In the genomic region with DNA sequence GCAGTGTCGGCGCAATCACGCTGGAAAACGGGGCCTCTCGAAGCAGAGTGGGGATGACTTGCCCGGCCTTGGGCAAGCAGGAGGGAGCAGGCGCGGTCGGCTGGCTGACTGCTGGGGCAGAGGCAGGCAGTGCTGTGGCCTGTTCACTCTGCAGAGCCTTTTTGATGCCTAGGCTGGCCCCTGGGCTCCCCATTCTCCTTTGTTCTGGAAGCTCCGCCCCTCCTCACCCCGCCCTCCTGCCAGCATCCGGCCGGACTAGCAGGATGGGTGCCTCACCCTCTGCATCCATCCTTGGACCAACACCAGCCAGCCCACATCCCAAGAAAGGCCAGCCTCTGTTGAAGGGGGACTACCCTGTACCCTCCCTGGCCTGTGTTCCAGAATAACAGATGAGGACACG, we compare ENCODE assay signal across 23 cellular contexts. TPM values are rescaled to one million over a fixed set of nuclear protein-coding genes. Genes with fewer than 3 reads are reported as not detected.
DNase-seq lines count a peak whose midpoint lies in the region; ATAC-seq and TF ChIP-seq lines count a peak whose summit lies in the region.
"Had no signal": no experiment of that assay in that cellular context is flagged by ENCODE, and none has a peak within 500 bp of the region (broad histone marks: within the 10 kb centered on the region; RNA-seq: fewer than 3 reads in every experiment).

Gene ASPRV1, minus strand, starts transcription at position 136 of the 400 bp plus-strand sequence. CDS start 195 bp downstream, outside the sequence.

- H3K4me3 Mint-ChIP-seq in osteocyte (ENCODE audit: unreplicated experiment), result no peak within 1 kb of the TSS
- H3K4me3 Mint-ChIP-seq: activated naive CD4-positive, alpha-beta T cell treated with anti-CD3 and anti-CD28 coated beads, Interleukin-2, amount 10 ng/mL, durations not matched to agents 7 days and 5 days; activated T-cell treated with anti-CD3 and anti-CD28 coated beads, Interleukin-2, amount 50 U/mL, for 72 hours; CD8-positive, alpha-beta memory T cell; dendritic cell treated with granulocyte-macrophage colony-stimulating factor and Interleukin-4, amounts not matched to agents 40 ng/mL and 50 ng/mL, for 4 days; naive thymus-derived CD4-positive, alpha-beta T cell; T-helper 17 cell had no signal

- H3K9me3 Mint-ChIP-seq in osteocyte (ENCODE audit: unreplicated experiment), result no peaks in the 10 kb centered on the region
- H3K9me3 Mint-ChIP-seq: activated naive CD4-positive, alpha-beta T cell treated with anti-CD3 and anti-CD28 coated beads, Interleukin-2, amount 10 ng/mL, durations not matched to agents 7 days and 5 days; activated T-cell treated with anti-CD3 and anti-CD28 coated beads, Interleukin-2, amount 50 U/mL, for 72 hours; CD8-positive, alpha-beta memory T cell; dendritic cell treated with granulocyte-macrophage colony-stimulating factor and Interleukin-4, amounts not matched to agents 40 ng/mL and 50 ng/mL, for 4 days; naive thymus-derived CD4-positive, alpha-beta T cell had no signal

- ATAC-seq in Right ventricle myocardium superior (ENCODE audit: poor library complexity) (no peak), HG03139 (IDR thresholded peaks at IDR 0.05; ENCODE audit: unreplicated experiment) (no peak)
- ATAC-seq: activated T-cell treated with anti-CD3 and anti-CD28 coated beads, Interleukin-2, amount 50 U/mL, for 72 hours; left cardiac atrium; naive thymus-derived CD4-positive, alpha-beta T cell; stimulated activated naive CD8-positive, alpha-beta T cell treated with anti-CD3 and anti-CD28 coated beads, Interleukin-15, Interleukin-2, amounts not matched to agents 100 U/mL and 50 U/mL, for 24 hours; T-helper 17 cell had no signal

- no peak within 1 kb of the TSS for H3K27ac Mint-ChIP-seq in osteocyte (ENCODE audit: unreplicated experiment)
- H3K27ac Mint-ChIP-seq: activated naive CD4-positive, alpha-beta T cell treated with anti-CD3 and anti-CD28 coated beads, Interleukin-2, amount 10 ng/mL, durations not matched to agents 7 days and 5 days; activated T-cell treated with anti-CD3 and anti-CD28 coated beads, Interleukin-2, amount 50 U/mL, for 72 hours; dendritic cell treated with granulocyte-macrophage colony-stimulating factor and Interleukin-4, amounts not matched to agents 40 ng/mL and 50 ng/mL, for 4 days; T-helper 17 cell had no signal

- H3K27me3 Mint-ChIP-seq in osteocyte (ENCODE audit: unreplicated experiment), result peaks cover 22% of the 10 kb centered on the region

- intact Hi-C loops in cardiac septum (cut with DNase I), result no loop called here
- intact Hi-C loops in Right ventricle myocardium superior (cut with DNase I), result no loop called here

- H3K4me1 Mint-ChIP-seq in osteocyte (ENCODE audit: unreplicated experiment), result no peaks in the 10 kb centered on the region

- DNase-seq in cardiac septum (ENCODE audit: low spot score) (peak; percentile 64), Right ventricle myocardium superior (no peak), inferior parietal cortex (ENCODE audit: extremely low spot score) (peak; percentile 63), occipital lobe (lab: John Stamatoyannopoulos, UW) (peak; percentile 60), osteocyte (ENCODE audit: extremely low spot score, unreplicated experiment) (no peak), mesenteric fat pad (ENCODE audit: low spot score) (no peak), NCI-H524 (lab: John Stamatoyannopoulos, UW) (no peak)
- DNase-seq: activated CD4-positive, alpha-beta T cell treated with anti-CD3 and anti-CD28 coated beads for 4 hours; activated naive CD4-positive, alpha-beta T cell treated with anti-CD3 and anti-CD28 coated beads, Interleukin-2, amount 10 ng/mL, durations not matched to agents 7 days and 5 days; activated T-cell treated with anti-CD3 and anti-CD28 coated beads, Interleukin-2, amount 50 U/mL, for 72 hours; AML-193; amniotic stem cell; left cardiac atrium; mesendoderm; naive thymus-derived CD4-positive, alpha-beta T cell; NCI-H1694 treated with DMSO at 0.1 percent for 48 hours; NCI-H748 treated with DMSO at 0.1 percent for 48 hours; sigmoid colon; stimulated activated naive CD8-positive, alpha-beta T cell treated with anti-CD3 and anti-CD28 coated beads, Interleukin-15, Interleukin-2, amounts not matched to agents 100 U/mL and 50 U/mL, for 24 hours; T-helper 17 cell had no signal

- TF ChIP-seq CTCF in osteocyte (IDR thresholded peaks at IDR 0.05), result no peak

- no peaks in the 10 kb centered on the region for H3K36me3 Mint-ChIP-seq in osteocyte (ENCODE audit: unreplicated experiment)
- H3K36me3 Mint-ChIP-seq: activated naive CD4-positive, alpha-beta T cell treated with anti-CD3 and anti-CD28 coated beads, Interleukin-2, amount 10 ng/mL, durations not matched to agents 7 days and 5 days; CD8-positive, alpha-beta memory T cell; naive thymus-derived CD4-positive, alpha-beta T cell had no signal

RNA-seq across cellular contexts. Expression of gene ASPRV1, which starts in this region (rescaled TPM):
- 0.81 TPM for total RNA-seq in cardiac septum
- total RNA-seq in Right ventricle myocardium superior, result 0.78 TPM
- 2.8 TPM for total RNA-seq in occipital lobe
- total RNA-seq in osteocyte, result 0.52 and 0.75 TPM in 2 replicates
- 1.1 TPM for total RNA-seq in mesenteric fat pad

Comparison
In these comparisons a context has a peak if more than half of its experiments do, and no peak if none do; other contexts are left out.
1. Peak in DNase-seq in cardiac septum; RNA of the gene not detected or under 1 TPM.
2. DNase-seq: peak in inferior parietal cortex (single experiment) and occipital lobe (single experiment); none in Right ventricle myocardium superior (single experiment), osteocyte (single experiment), mesenteric fat pad (single experiment) and NCI-H524 (0 of 2).